In the genomic region with DNA sequence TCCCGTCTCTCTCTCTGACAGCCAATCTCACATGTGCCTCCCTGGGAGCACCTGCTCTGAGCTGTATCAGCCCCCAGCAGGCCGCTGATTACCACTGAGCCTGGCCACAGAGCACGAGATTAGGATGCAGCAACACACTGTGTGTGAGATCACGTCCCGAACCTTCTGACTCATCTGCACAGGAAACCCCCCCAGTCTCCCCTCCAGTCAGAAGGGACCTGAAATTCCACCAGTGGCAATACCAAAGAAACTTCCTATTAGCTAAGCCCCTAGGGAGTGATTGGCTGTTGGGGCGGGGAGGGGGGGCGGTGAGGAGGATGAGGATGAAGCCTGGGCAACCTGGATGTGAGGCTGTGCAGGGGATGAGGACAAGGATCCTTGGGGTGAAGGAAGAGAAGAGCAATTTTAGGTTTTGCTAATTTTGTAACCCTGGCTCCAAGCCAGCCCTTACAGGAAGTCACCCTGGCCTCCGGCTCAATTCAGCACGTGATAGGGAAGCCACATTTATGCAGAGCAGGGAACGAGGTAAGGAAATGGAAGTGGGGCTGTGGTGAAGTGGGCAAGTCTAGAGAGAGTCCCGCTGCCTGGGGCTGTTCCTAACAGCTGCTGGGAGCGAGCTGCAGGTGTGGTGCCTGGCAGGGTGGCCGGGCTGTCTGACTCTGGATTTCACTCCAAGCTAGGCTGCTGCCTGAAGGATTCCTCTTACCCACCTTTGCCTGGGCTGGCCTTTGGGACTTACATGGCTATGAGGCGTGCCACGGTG, we compare ENCODE assay signal across 1 cellular context.
A peak's percentile ranks its signal among the peaks of the same experiment; 100 is the strongest.
TF ChIP-seq lines count a peak whose summit lies in the region.

No MANE protein-coding gene starts in this region.

TF ChIP-seq in K562, 482 proteins besides CTCF, POLR2A, EP300 and RAD21 (continued from another document and continues in another):
- TF ChIP-seq NRF1 (conservative IDR thresholded peaks at IDR 0.05 in 1 of 2, IDR thresholded peaks at IDR 0.05 in 1 of 2) (peak in 1 of 2 experiments; percentile 37; a peak in 3 of 4 replicates), NR3C1 (CRISPR knock-in tag; IDR thresholded peaks at IDR 0.05) (no peak), CSDE1 (IDR thresholded peaks at IDR 0.05) (no peak), DIDO1 (tag; IDR thresholded peaks at IDR 0.05; ENCODE audit: low read depth) (peak; percentile 13; the same call in 1 of the 2 replicates), BDP1 (IDR thresholded peaks at IDR 0.05; ENCODE audit: insufficient read depth, insufficient read length) (no peak), ZNF347 (CRISPR knock-in tag; IDR thresholded peaks at IDR 0.05; ENCODE audit: low read depth) (no peak), MCM5 (IDR thresholded peaks at IDR 0.05; ENCODE audit: low read depth) (no peak), ZNF165 (CRISPR knock-in tag; IDR thresholded peaks at IDR 0.05; ENCODE audit: borderline replicate concordance) (no peak), NCOR1 (IDR thresholded peaks at IDR 0.05) (peak; percentile 98), ETV1 (tag; conservative IDR thresholded peaks at IDR 0.05; ENCODE audit: low read depth) (peak; percentile 81), STAT5A (IDR thresholded peaks at IDR 0.05; ENCODE audit: borderline replicate concordance, low read length) (peak; percentile 96), ELF4 (CRISPR knock-in tag; IDR thresholded peaks at IDR 0.05) (no peak), ZNF224 (CRISPR knock-in tag; IDR thresholded peaks at IDR 0.05) (no peak), BRF1 (IDR thresholded peaks at IDR 0.05; ENCODE audit: borderline replicate concordance, extremely low read depth, insufficient read length) (no peak), BHLHE40 (IDR thresholded peaks at IDR 0.05; ENCODE audit: low read length) (peak; percentile 100), MAZ (CRISPR knock-in tag; conservative IDR thresholded peaks at IDR 0.05 in 1 of 2, IDR thresholded peaks at IDR 0.05 in 1 of 2) (peak; percentile 75 to 93), PHB2 (IDR thresholded peaks at IDR 0.05; ENCODE audit: low read depth) (peak; percentile 85), CBFA2T2 (conservative IDR thresholded peaks at IDR 0.05) (peak; percentile 99), CEBPG (CRISPR knock-in tag; IDR thresholded peaks at IDR 0.05) (peak; percentile 93), CEBPG (tag; conservative IDR thresholded peaks at IDR 0.05 in 1 of 2, IDR thresholded peaks at IDR 0.05 in 1 of 2) (peak; percentile 34 to 81; a peak in 3 of 4 replicates)
- TF ChIP-seq, protein P1, sequence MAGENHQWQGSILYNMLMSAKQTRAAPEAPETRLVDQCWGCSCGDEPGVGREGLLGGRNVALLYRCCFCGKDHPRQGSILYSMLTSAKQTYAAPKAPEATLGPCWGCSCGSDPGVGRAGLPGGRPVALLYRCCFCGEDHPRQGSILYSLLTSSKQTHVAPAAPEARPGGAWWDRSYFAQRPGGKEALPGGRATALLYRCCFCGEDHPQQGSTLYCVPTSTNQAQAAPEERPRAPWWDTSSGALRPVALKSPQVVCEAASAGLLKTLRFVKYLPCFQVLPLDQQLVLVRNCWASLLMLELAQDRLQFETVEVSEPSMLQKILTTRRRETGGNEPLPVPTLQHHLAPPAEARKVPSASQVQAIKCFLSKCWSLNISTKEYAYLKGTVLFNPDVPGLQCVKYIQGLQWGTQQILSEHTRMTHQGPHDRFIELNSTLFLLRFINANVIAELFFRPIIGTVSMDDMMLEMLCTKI (IDR thresholded peaks at IDR 0.05; ENCODE audit: partially characterized antibody) = no peak
- TF ChIP-seq, protein P2, sequence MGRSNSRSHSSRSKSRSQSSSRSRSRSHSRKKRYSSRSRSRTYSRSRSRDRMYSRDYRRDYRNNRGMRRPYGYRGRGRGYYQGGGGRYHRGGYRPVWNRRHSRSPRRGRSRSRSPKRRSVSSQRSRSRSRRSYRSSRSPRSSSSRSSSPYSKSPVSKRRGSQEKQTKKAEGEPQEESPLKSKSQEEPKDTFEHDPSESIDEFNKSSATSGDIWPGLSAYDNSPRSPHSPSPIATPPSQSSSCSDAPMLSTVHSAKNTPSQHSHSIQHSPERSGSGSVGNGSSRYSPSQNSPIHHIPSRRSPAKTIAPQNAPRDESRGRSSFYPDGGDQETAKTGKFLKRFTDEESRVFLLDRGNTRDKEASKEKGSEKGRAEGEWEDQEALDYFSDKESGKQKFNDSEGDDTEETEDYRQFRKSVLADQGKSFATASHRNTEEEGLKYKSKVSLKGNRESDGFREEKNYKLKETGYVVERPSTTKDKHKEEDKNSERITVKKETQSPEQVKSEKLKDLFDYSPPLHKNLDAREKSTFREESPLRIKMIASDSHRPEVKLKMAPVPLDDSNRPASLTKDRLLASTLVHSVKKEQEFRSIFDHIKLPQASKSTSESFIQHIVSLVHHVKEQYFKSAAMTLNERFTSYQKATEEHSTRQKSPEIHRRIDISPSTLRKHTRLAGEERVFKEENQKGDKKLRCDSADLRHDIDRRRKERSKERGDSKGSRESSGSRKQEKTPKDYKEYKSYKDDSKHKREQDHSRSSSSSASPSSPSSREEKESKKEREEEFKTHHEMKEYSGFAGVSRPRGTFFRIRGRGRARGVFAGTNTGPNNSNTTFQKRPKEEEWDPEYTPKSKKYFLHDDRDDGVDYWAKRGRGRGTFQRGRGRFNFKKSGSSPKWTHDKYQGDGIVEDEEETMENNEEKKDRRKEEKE (IDR thresholded peaks at IDR 0.05; ENCODE audit: borderline replicate concordance in 1 of 2, control insufficient read depth in 1 of 2, low read depth in 2 of 2, low read length in 1 of 2) = no peak
- TF ChIP-seq, protein P3, sequence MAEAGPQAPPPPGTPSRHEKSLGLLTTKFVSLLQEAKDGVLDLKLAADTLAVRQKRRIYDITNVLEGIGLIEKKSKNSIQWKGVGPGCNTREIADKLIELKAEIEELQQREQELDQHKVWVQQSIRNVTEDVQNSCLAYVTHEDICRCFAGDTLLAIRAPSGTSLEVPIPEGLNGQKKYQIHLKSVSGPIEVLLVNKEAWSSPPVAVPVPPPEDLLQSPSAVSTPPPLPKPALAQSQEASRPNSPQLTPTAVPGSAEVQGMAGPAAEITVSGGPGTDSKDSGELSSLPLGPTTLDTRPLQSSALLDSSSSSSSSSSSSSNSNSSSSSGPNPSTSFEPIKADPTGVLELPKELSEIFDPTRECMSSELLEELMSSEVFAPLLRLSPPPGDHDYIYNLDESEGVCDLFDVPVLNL (CRISPR knock-in tag; IDR thresholded peaks at IDR 0.05; ENCODE audit: low read depth) = no peak
- TF ChIP-seq, protein P4, sequence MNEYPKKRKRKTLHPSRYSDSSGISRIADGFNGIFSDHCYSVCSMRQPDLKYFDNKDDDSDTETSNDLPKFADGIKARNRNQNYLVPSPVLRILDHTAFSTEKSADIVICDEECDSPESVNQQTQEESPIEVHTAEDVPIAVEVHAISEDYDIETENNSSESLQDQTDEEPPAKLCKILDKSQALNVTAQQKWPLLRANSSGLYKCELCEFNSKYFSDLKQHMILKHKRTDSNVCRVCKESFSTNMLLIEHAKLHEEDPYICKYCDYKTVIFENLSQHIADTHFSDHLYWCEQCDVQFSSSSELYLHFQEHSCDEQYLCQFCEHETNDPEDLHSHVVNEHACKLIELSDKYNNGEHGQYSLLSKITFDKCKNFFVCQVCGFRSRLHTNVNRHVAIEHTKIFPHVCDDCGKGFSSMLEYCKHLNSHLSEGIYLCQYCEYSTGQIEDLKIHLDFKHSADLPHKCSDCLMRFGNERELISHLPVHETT (CRISPR knock-in tag; conservative IDR thresholded peaks at IDR 0.05 in 1 of 2, IDR thresholded peaks at IDR 0.05 in 1 of 2) = peak in 1 of 2 experiments; percentile 86; a peak in 2 of 4 replicates
- TF ChIP-seq, protein P5, sequence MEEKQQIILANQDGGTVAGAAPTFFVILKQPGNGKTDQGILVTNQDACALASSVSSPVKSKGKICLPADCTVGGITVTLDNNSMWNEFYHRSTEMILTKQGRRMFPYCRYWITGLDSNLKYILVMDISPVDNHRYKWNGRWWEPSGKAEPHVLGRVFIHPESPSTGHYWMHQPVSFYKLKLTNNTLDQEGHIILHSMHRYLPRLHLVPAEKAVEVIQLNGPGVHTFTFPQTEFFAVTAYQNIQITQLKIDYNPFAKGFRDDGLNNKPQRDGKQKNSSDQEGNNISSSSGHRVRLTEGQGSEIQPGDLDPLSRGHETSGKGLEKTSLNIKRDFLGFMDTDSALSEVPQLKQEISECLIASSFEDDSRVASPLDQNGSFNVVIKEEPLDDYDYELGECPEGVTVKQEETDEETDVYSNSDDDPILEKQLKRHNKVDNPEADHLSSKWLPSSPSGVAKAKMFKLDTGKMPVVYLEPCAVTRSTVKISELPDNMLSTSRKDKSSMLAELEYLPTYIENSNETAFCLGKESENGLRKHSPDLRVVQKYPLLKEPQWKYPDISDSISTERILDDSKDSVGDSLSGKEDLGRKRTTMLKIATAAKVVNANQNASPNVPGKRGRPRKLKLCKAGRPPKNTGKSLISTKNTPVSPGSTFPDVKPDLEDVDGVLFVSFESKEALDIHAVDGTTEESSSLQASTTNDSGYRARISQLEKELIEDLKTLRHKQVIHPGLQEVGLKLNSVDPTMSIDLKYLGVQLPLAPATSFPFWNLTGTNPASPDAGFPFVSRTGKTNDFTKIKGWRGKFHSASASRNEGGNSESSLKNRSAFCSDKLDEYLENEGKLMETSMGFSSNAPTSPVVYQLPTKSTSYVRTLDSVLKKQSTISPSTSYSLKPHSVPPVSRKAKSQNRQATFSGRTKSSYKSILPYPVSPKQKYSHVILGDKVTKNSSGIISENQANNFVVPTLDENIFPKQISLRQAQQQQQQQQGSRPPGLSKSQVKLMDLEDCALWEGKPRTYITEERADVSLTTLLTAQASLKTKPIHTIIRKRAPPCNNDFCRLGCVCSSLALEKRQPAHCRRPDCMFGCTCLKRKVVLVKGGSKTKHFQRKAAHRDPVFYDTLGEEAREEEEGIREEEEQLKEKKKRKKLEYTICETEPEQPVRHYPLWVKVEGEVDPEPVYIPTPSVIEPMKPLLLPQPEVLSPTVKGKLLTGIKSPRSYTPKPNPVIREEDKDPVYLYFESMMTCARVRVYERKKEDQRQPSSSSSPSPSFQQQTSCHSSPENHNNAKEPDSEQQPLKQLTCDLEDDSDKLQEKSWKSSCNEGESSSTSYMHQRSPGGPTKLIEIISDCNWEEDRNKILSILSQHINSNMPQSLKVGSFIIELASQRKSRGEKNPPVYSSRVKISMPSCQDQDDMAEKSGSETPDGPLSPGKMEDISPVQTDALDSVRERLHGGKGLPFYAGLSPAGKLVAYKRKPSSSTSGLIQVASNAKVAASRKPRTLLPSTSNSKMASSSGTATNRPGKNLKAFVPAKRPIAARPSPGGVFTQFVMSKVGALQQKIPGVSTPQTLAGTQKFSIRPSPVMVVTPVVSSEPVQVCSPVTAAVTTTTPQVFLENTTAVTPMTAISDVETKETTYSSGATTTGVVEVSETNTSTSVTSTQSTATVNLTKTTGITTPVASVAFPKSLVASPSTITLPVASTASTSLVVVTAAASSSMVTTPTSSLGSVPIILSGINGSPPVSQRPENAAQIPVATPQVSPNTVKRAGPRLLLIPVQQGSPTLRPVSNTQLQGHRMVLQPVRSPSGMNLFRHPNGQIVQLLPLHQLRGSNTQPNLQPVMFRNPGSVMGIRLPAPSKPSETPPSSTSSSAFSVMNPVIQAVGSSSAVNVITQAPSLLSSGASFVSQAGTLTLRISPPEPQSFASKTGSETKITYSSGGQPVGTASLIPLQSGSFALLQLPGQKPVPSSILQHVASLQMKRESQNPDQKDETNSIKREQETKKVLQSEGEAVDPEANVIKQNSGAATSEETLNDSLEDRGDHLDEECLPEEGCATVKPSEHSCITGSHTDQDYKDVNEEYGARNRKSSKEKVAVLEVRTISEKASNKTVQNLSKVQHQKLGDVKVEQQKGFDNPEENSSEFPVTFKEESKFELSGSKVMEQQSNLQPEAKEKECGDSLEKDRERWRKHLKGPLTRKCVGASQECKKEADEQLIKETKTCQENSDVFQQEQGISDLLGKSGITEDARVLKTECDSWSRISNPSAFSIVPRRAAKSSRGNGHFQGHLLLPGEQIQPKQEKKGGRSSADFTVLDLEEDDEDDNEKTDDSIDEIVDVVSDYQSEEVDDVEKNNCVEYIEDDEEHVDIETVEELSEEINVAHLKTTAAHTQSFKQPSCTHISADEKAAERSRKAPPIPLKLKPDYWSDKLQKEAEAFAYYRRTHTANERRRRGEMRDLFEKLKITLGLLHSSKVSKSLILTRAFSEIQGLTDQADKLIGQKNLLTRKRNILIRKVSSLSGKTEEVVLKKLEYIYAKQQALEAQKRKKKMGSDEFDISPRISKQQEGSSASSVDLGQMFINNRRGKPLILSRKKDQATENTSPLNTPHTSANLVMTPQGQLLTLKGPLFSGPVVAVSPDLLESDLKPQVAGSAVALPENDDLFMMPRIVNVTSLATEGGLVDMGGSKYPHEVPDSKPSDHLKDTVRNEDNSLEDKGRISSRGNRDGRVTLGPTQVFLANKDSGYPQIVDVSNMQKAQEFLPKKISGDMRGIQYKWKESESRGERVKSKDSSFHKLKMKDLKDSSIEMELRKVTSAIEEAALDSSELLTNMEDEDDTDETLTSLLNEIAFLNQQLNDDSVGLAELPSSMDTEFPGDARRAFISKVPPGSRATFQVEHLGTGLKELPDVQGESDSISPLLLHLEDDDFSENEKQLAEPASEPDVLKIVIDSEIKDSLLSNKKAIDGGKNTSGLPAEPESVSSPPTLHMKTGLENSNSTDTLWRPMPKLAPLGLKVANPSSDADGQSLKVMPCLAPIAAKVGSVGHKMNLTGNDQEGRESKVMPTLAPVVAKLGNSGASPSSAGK (IDR thresholded peaks at IDR 0.05) = peak; percentile 83
- TF ChIP-seq, protein P6, sequence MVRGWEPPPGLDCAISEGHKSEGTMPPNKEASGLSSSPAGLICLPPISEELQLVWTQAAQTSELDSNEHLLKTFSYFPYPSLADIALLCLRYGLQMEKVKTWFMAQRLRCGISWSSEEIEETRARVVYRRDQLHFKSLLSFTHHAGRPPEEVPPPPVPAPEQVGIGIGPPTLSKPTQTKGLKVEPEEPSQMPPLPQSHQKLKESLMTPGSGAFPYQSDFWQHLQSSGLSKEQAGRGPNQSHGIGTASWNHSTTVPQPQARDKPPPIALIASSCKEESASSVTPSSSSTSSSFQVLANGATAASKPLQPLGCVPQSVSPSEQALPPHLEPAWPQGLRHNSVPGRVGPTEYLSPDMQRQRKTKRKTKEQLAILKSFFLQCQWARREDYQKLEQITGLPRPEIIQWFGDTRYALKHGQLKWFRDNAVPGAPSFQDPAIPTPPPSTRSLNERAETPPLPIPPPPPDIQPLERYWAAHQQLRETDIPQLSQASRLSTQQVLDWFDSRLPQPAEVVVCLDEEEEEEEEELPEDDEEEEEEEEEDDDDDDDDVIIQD (CRISPR knock-in tag; IDR thresholded peaks at IDR 0.05) = no peak
- TF ChIP-seq, protein P7, sequence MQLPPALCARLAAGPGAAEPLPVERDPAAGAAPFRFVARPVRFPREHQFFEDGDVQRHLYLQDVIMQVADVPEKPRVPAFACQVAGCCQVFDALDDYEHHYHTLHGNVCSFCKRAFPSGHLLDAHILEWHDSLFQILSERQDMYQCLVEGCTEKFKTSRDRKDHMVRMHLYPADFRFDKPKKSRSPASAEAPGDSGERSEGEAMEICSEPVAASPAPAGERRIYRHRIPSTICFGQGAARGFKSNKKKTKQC (CRISPR knock-in tag; IDR thresholded peaks at IDR 0.05) = 0 out of 2 replicates have a peak, but pooled peaks have one; percentile 14
